Comparison of ENCODE assay signal across 20 cellular contexts in genomic region chr2:160469615-160470204, GRCh38. TPM values are rescaled to one million over a fixed set of nuclear protein-coding genes. Genes with fewer than 3 reads are reported as not detected.
DNase-seq lines count a peak whose midpoint lies in the region; ATAC-seq and TF ChIP-seq lines count a peak whose summit lies in the region.
"Had no signal": no experiment of that assay in that cellular context is flagged by ENCODE, and none has a peak within 500 bp of the region (broad histone marks: within the 10 kb centered on the region; RNA-seq: fewer than 3 reads in every experiment).

No MANE protein-coding gene starts in this region.

- TF ChIP-seq EP300 in esophagus muscularis mucosa (IDR thresholded peaks at IDR 0.05): no peak

- CTCF ChIA-PET in activated naive CD4-positive, alpha-beta T cell treated with anti-CD3 and anti-CD28 coated beads for 36 hours (lab: Charles Lee): interaction anchor here (0.5 to 1.6 kb wide), 3 partner anchors 40 to 525 kb away, joined by 3 to 4 read pairs (median 3); no protein-coding TSS in a partner anchor
- CTCF ChIA-PET in naive thymus-derived CD4-positive, alpha-beta T cell (lab: Charles Lee): interaction anchor here (0.6 kb wide), 1 partner anchor 15 kb away, joined by 3 read pairs; no protein-coding TSS in a partner anchor

- no peaks in the 10 kb centered on the region for H3K36me3 Mint-ChIP-seq in activated naive CD4-positive, alpha-beta T cell treated with anti-CD3 and anti-CD28 coated beads for 36 hours (ENCODE audit: low read depth)
- H3K36me3 Mint-ChIP-seq in naive thymus-derived CD4-positive, alpha-beta T cell: peaks cover 0 to 16% (median 3%) of the 10 kb centered on the region in 5 donors
- no peaks in the 10 kb centered on the region for H3K36me3 Mint-ChIP-seq in type B pancreatic cell
- H3K36me3 Mint-ChIP-seq: CD8-positive, alpha-beta T cell had no signal

- no peak for ATAC-seq in naive thymus-derived CD4-positive, alpha-beta T cell
- ATAC-seq in HG03039 (IDR thresholded peaks at IDR 0.05; ENCODE audit: unreplicated experiment) (no peak), HG02763 (IDR thresholded peaks at IDR 0.05; ENCODE audit: unreplicated experiment) (no peak)
- ATAC-seq: activated CD8-positive, alpha-beta T cell treated with anti-CD3 and anti-CD28 coated beads for 36 hours; CD8-positive, alpha-beta T cell; Panc1; stimulated activated naive CD8-positive, alpha-beta T cell treated with anti-CD3 and anti-CD28 coated beads, Interleukin-15, Interleukin-2, amounts not matched to agents 100 U/mL and 50 U/mL, for 24 hours had no signal

- WGBS in esophagus muscularis mucosa: 58% methylated on average over 5 of the region's 5 CpGs

- H3K9me3 Mint-ChIP-seq in activated naive CD4-positive, alpha-beta T cell treated with anti-CD3 and anti-CD28 coated beads for 36 hours: no peaks in the 10 kb centered on the region
- peaks cover 0 to 3% (median 0%) of the 10 kb centered on the region in 11 donors for H3K9me3 Mint-ChIP-seq in naive thymus-derived CD4-positive, alpha-beta T cell
- no peaks in the 10 kb centered on the region for H3K9me3 Mint-ChIP-seq in type B pancreatic cell
- H3K9me3 Mint-ChIP-seq: activated CD8-positive, alpha-beta T cell treated with anti-CD3 and anti-CD28 coated beads for 36 hours; CD8-positive, alpha-beta T cell had no signal

- peaks cover 79% of the 10 kb centered on the region for H3K4me1 Mint-ChIP-seq in activated naive CD4-positive, alpha-beta T cell treated with anti-CD3 and anti-CD28 coated beads for 36 hours (ENCODE audit: low read depth)
- H3K4me1 Mint-ChIP-seq in naive thymus-derived CD4-positive, alpha-beta T cell: peaks cover 33 to 99% (median 95%) of the 10 kb centered on the region in 7 donors
- H3K4me1 Mint-ChIP-seq in type B pancreatic cell (ENCODE audit: unreplicated experiment): peaks cover 31% of the 10 kb centered on the region

- no peaks in the 10 kb centered on the region for H3K9me3 ChIP-seq in esophagus muscularis mucosa
- no peaks in the 10 kb centered on the region for H3K9me3 ChIP-seq in naive thymus-derived CD4-positive, alpha-beta T cell (ENCODE audit: control insufficient read depth in 2 of 3, low read length in 3 of 3)
- H3K9me3 ChIP-seq: esophagus squamous epithelium had no signal

- peaks cover 54 to 95% (median 78%) of the 10 kb centered on the region in 4 donors for H3K4me1 ChIP-seq in esophagus muscularis mucosa
- peaks cover 0 to 71% of the 10 kb centered on the region in 2 donors for H3K4me1 ChIP-seq in naive thymus-derived CD4-positive, alpha-beta T cell (ENCODE audit: control insufficient read depth in 2 of 2, insufficient read depth in 2 of 2, low read length in 2 of 2)

- no peak overlapping the region for H3K4me3 ChIP-seq in esophagus muscularis mucosa
- no peak overlapping the region for H3K4me3 ChIP-seq in naive thymus-derived CD4-positive, alpha-beta T cell (ENCODE audit: low read length)
- H3K4me3 ChIP-seq: esophagus squamous epithelium had no signal

- no peaks in the 10 kb centered on the region for H3K27me3 ChIP-seq in esophagus muscularis mucosa
- H3K27me3 ChIP-seq in naive thymus-derived CD4-positive, alpha-beta T cell (ENCODE audit: control insufficient read depth in 2 of 2, insufficient read depth in 2 of 2, low read length in 2 of 2): no peaks in the 10 kb centered on the region
- H3K27me3 ChIP-seq: esophagus squamous epithelium had no signal

- TF ChIP-seq CTCF in esophagus muscularis mucosa (IDR thresholded peaks at IDR 0.05): no peak
- no peak for TF ChIP-seq CTCF in type B pancreatic cell (conservative IDR thresholded peaks at IDR 0.05)

- in situ Hi-C loops in G401 (cut with HindIII; ENCODE audit: low sequenced_read_pairs): no loop called here

- no peak for DNase-seq in activated naive CD4-positive, alpha-beta T cell treated with anti-CD3 and anti-CD28 coated beads for 36 hours
- no peak for DNase-seq in activated naive CD4-positive, alpha-beta T cell (lab: John Stamatoyannopoulos, UW)
- no peak for DNase-seq in esophagus muscularis mucosa (ENCODE audit: extremely low spot score)
- DNase-seq in naive thymus-derived CD4-positive, alpha-beta T cell: no peak
- DNase-seq in type B pancreatic cell (ENCODE audit: extremely low spot score, unreplicated experiment): no peak
- DNase-seq in G401 (ENCODE audit: low spot score): no peak
- DNase-seq: activated CD8-positive, alpha-beta T cell treated with anti-CD3 and anti-CD28 coated beads for 36 hours; activated effector memory CD4-positive, alpha-beta T cell treated with anti-CD3 and anti-CD28 coated beads, Interleukin-2, amount 50 U/mL, for 16 hours; CD8-positive, alpha-beta T cell; DND-41; esophagus squamous epithelium; GOT3; hypothalamus; KG1; NCI-H1092; NCI-H69; stimulated activated naive CD8-positive, alpha-beta T cell treated with anti-CD3 and anti-CD28 coated beads, Interleukin-15, Interleukin-2, amounts not matched to agents 100 U/mL and 50 U/mL, for 24 hours had no signal

- POLR2A ChIA-PET in naive thymus-derived CD4-positive, alpha-beta T cell (lab: Charles Lee): interaction anchor here (0.6 to 3.2 kb wide), 3 partner anchors 9 to 1619 kb away, joined by 4 to 20 read pairs (median 4); no protein-coding TSS in a partner anchor

- H3K4me3 Mint-ChIP-seq in activated naive CD4-positive, alpha-beta T cell treated with anti-CD3 and anti-CD28 coated beads for 36 hours: peak overlapping the region; percentile 14
- peak overlapping the region in 9 of 10 donors; percentile 21 to 79 (median 69) for H3K4me3 Mint-ChIP-seq in naive thymus-derived CD4-positive, alpha-beta T cell
- H3K4me3 Mint-ChIP-seq in type B pancreatic cell: no peak overlapping the region
- H3K4me3 Mint-ChIP-seq: activated CD8-positive, alpha-beta T cell treated with anti-CD3 and anti-CD28 coated beads for 36 hours; CD8-positive, alpha-beta T cell had no signal

- TF ChIP-seq POLR2A in esophagus muscularis mucosa (IDR thresholded peaks at IDR 0.05; ENCODE audit: low read depth): no peak

- H3K27ac Mint-ChIP-seq in activated naive CD4-positive, alpha-beta T cell treated with anti-CD3 and anti-CD28 coated beads for 36 hours: peak overlapping the region; percentile 48
- peak overlapping the region in 8 of 9 donors; percentile 83 to 95 (median 90) for H3K27ac Mint-ChIP-seq in naive thymus-derived CD4-positive, alpha-beta T cell
- peak overlapping the region; percentile 13 for H3K27ac Mint-ChIP-seq in type B pancreatic cell
- H3K27ac Mint-ChIP-seq: activated CD8-positive, alpha-beta T cell treated with anti-CD3 and anti-CD28 coated beads for 36 hours; CD8-positive, alpha-beta T cell had no signal

- H3K27me3 Mint-ChIP-seq in activated naive CD4-positive, alpha-beta T cell treated with anti-CD3 and anti-CD28 coated beads for 36 hours (ENCODE audit: low read depth): no peaks in the 10 kb centered on the region
- no peaks in the 10 kb centered on the region for H3K27me3 Mint-ChIP-seq in naive thymus-derived CD4-positive, alpha-beta T cell
- no peaks in the 10 kb centered on the region for H3K27me3 Mint-ChIP-seq in type B pancreatic cell
- H3K27me3 Mint-ChIP-seq: activated CD8-positive, alpha-beta T cell treated with anti-CD3 and anti-CD28 coated beads for 36 hours had no signal

- H3K27ac ChIP-seq in esophagus muscularis mucosa (replicated peaks in 1 of 4): peak overlapping the region; percentile 31 to 59 (median 56)
- H3K27ac ChIP-seq in naive thymus-derived CD4-positive, alpha-beta T cell (ENCODE audit: low read depth, low read length): peak overlapping the region; percentile 25

- no peaks in the 10 kb centered on the region for H3K36me3 ChIP-seq in esophagus muscularis mucosa
- H3K36me3 ChIP-seq in naive thymus-derived CD4-positive, alpha-beta T cell (ENCODE audit: control insufficient read depth in 2 of 3, insufficient read depth in 3 of 3, low read length in 3 of 3): no peaks in the 10 kb centered on the region
- H3K36me3 ChIP-seq: esophagus squamous epithelium had no signal

- intact Hi-C loops in activated naive CD4-positive, alpha-beta T cell treated with anti-CD3 and anti-CD28 coated beads for 36 hours (cut with micrococcal nuclease): loop anchor here (1.0 to 2.0 kb wide), 2 partner anchors 13 to 41 kb away; no protein-coding TSS in a partner anchor
- intact Hi-C loops in esophagus muscularis mucosa (cut with DNase I): no loop called here
- intact Hi-C loops in naive thymus-derived CD4-positive, alpha-beta T cell (cut with micrococcal nuclease): loop anchor here (2.0 to 5.0 kb wide), 2 partner anchors 13 to 62 kb away; no protein-coding TSS in a partner anchor

RNA-seq across cellular contexts. Expression of gene RBMS1, which starts 23.9 kb away (rescaled TPM):
- 10 to 100 TPM; 27.8 to 29.1 TPM for total RNA-seq in activated naive CD4-positive, alpha-beta T cell treated with anti-CD3 and anti-CD28 coated beads for 36 hours
- total RNA-seq in esophagus muscularis mucosa (100 to 1,000 TPM in 1 of 4 donors, 10 to 100 TPM in 3; 86.8 to 116 (median 93.1) TPM), type B pancreatic cell (ENCODE audit: low replicate concordance) (73.7 and 94.0 TPM in 2 replicates)
- total RNA-seq in naive thymus-derived CD4-positive, alpha-beta T cell: 100 to 1,000 TPM in 3 of 5 experiments, 10 to 100 TPM in 2; 74.4 to 123 (median 101) TPM
- 100 to 1,000 TPM; 136 to 137 TPM for polyA plus RNA-seq in naive thymus-derived CD4-positive, alpha-beta T cell
- 8.3 and 13.7 TPM in 2 replicates for total RNA-seq in G401 (2014; rRNA removed; shearing (Covaris generic))

Comparison
In these comparisons a context has a peak if more than half of its experiments do, and no peak if none do; other contexts are left out.
1. H3K27ac Mint-ChIP-seq: peak in every context shown above with its lines; median percentile 90 in naive thymus-derived CD4-positive, alpha-beta T cell; 48 in activated naive CD4-positive, alpha-beta T cell treated with anti-CD3 and anti-CD28 coated beads for 36 hours; 13 in type B pancreatic cell.